Comparison of ENCODE assay signal across 16 cellular contexts in the genomic region with DNA sequence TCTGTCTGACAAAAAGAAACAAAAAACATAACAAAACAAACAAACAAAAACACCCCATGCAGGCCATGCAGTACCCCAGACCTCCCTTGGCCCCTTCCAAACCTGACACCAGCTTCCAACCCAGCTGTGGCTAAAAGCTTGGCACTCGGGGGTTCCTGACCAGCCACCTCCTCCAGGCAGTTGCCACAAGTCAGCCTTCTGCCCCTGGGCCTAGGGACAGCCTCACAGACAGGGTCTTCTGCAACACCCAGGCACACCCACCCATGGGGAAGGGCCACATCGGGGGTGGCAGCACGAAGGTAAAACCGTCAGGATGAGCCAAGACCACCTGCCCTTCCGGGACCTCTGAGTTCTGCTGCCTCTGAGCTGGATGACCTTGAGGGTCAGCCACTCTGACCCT. TPM values are rescaled to one million over a fixed set of nuclear protein-coding genes. Genes with fewer than 3 reads are reported as not detected.
DNase-seq lines count a peak whose midpoint lies in the region; ATAC-seq and TF ChIP-seq lines count a peak whose summit lies in the region.
"Had no signal": no experiment of that assay in that cellular context is flagged by ENCODE, and none has a peak within 500 bp of the region (broad histone marks: within the 10 kb centered on the region; RNA-seq: fewer than 3 reads in every experiment).

No MANE protein-coding gene starts in this region.

- H3K36me3 ChIP-seq in mesenchymal stem cell (ENCODE audit: control insufficient read depth in 1 of 2, insufficient read depth in 2 of 2, low read depth in 1 of 2, low read length in 2 of 2) (no peaks in the 10 kb centered on the region), trophoblast cell (ENCODE audit: control insufficient read depth in 1 of 2, insufficient read depth in 2 of 2, low read length in 2 of 2) (no peaks in the 10 kb centered on the region)

- H2BK12ac ChIP-seq in mesenchymal stem cell (ENCODE audit: low read length in 2 of 2) (peak overlapping the region; percentile 47 to 69), trophoblast cell (ENCODE audit: low read length) (peak overlapping the region; percentile 47)

- H3K79me1 ChIP-seq in mesenchymal stem cell (replicated peaks; ENCODE audit: low read length, poor library complexity, severe bottlenecking) (no peaks in the 10 kb centered on the region), trophoblast cell (ENCODE audit: low read length) (peaks cover 12% of the 10 kb centered on the region)

- peak overlapping the region in 1 of 2 experiments; percentile 70 for H3K23ac ChIP-seq in mesenchymal stem cell (ENCODE audit: low read length in 2 of 2)
- no peak overlapping the region for H3K23ac ChIP-seq in trophoblast cell (ENCODE audit: low read length)

- no peaks in the 10 kb centered on the region for H3K9me3 ChIP-seq in mesenchymal stem cell (ENCODE audit: control insufficient read depth, low read length)
- peaks cover 3% of the 10 kb centered on the region for H3K9me3 ChIP-seq in trophoblast cell (ENCODE audit: insufficient read depth, low read depth, low read length)

- H3K27me3 ChIP-seq in mesenchymal stem cell (ENCODE audit: control insufficient read depth in 1 of 2, insufficient read depth in 1 of 2, low read length in 2 of 2), result no peaks in the 10 kb centered on the region
- H3K27me3 ChIP-seq in trophoblast cell (ENCODE audit: insufficient read depth, low read length), result no peaks in the 10 kb centered on the region

- H3K4me2 ChIP-seq in mesenchymal stem cell (ENCODE audit: low read length, poor library complexity, severe bottlenecking) (no peak overlapping the region), trophoblast cell (ENCODE audit: low read length) (no peak overlapping the region)

- peak overlapping the region; percentile 93 for H4K91ac ChIP-seq in mesenchymal stem cell (ENCODE audit: low read length)
- H4K91ac ChIP-seq in trophoblast cell (ENCODE audit: low read depth, low read length), result peak overlapping the region; percentile 55

- H3K9me3 Mint-ChIP-seq in activated CD8-positive, alpha-beta T cell treated with anti-CD3 and anti-CD28 coated beads, Interleukin-2, amount 10 ng/mL, durations not matched to agents 7 days and 5 days (ENCODE audit: insufficient read depth), result no peaks in the 10 kb centered on the region
- no peaks in the 10 kb centered on the region for H3K9me3 Mint-ChIP-seq in activated CD8-positive, alpha-beta T cell treated with anti-CD3 and anti-CD28 coated beads for 36 hours
- H3K9me3 Mint-ChIP-seq: CD4-positive, CD25-positive, alpha-beta regulatory T cell; CD8-positive, alpha-beta memory T cell had no signal

- H3K27ac ChIP-seq in mesenchymal stem cell (ENCODE audit: low read length, poor library complexity, severe bottlenecking) (no peak overlapping the region), trophoblast cell (ENCODE audit: low read depth, low read length) (no peak overlapping the region)

- no peak for TF ChIP-seq CTCF in activated CD8-positive, alpha-beta T cell treated with anti-CD3 and anti-CD28 coated beads for 36 hours (IDR thresholded peaks at IDR 0.05)

- 84% methylated on average over 5 of the region's 5 CpGs for WGBS in mesenchymal stem cell
- no CpG with 5 or more reads among the region's 5 CpGs for WGBS in trophoblast cell (ENCODE audit: extremely low coverage, insufficient coverage, insufficient read length)

- H2BK120ac ChIP-seq in mesenchymal stem cell (ENCODE audit: low read depth, low read length), result peak overlapping the region; percentile 64
- H2BK120ac ChIP-seq in trophoblast cell (ENCODE audit: insufficient read depth, low read length, poor library complexity), result no peak overlapping the region

- ATAC-seq in activated CD8-positive, alpha-beta T cell treated with anti-CD3 and anti-CD28 coated beads, Interleukin-2, amount 10 ng/mL, durations not matched to agents 7 days and 5 days, result no peak
- no peak for ATAC-seq in activated CD8-positive, alpha-beta T cell treated with anti-CD3 and anti-CD28 coated beads for 36 hours
- no peak for ATAC-seq in HG03097 (IDR thresholded peaks at IDR 0.05; ENCODE audit: low FRiP score, unreplicated experiment)
- ATAC-seq: HepG2 had no signal

- H3K27ac Mint-ChIP-seq in activated CD8-positive, alpha-beta T cell treated with anti-CD3 and anti-CD28 coated beads, Interleukin-2, amount 10 ng/mL, durations not matched to agents 7 days and 5 days, result peak overlapping the region; percentile 34
- H3K27ac Mint-ChIP-seq in activated CD8-positive, alpha-beta T cell treated with anti-CD3 and anti-CD28 coated beads for 36 hours, result no peak overlapping the region
- H3K27ac Mint-ChIP-seq: CD4-positive, CD25-positive, alpha-beta regulatory T cell had no signal

- H4K8ac ChIP-seq in mesenchymal stem cell (ENCODE audit: low read length) (peak overlapping the region; percentile 19), trophoblast cell (ENCODE audit: low read depth, low read length) (no peak overlapping the region)

- CTCF ChIA-PET in activated CD8-positive, alpha-beta T cell treated with anti-CD3 and anti-CD28 coated beads, Interleukin-2, amount 10 ng/mL, durations not matched to agents 7 days and 5 days (lab: Charles Lee), result interaction anchor here (1.9 kb wide), 1 partner anchor 9 kb away, joined by 7 read pairs; no protein-coding TSS in a partner anchor
- CTCF ChIA-PET in activated CD8-positive, alpha-beta T cell treated with anti-CD3 and anti-CD28 coated beads for 36 hours (lab: Charles Lee), result interaction anchor here (4.0 to 15.6 kb wide), 2 partner anchors 9 to 42 kb away, joined by 13 to 645 read pairs; a partner anchor contains a TSS

- H3K4me1 Mint-ChIP-seq in activated CD8-positive, alpha-beta T cell treated with anti-CD3 and anti-CD28 coated beads, Interleukin-2, amount 10 ng/mL, durations not matched to agents 7 days and 5 days (ENCODE audit: low read depth), result peaks cover 2% of the 10 kb centered on the region
- peaks cover 12% of the 10 kb centered on the region for H3K4me1 Mint-ChIP-seq in activated CD8-positive, alpha-beta T cell treated with anti-CD3 and anti-CD28 coated beads for 36 hours (ENCODE audit: low read depth)

- H3K4me3 Mint-ChIP-seq in activated CD8-positive, alpha-beta T cell treated with anti-CD3 and anti-CD28 coated beads, Interleukin-2, amount 10 ng/mL, durations not matched to agents 7 days and 5 days, result no peak overlapping the region
- no peak overlapping the region for H3K4me3 Mint-ChIP-seq in activated CD8-positive, alpha-beta T cell treated with anti-CD3 and anti-CD28 coated beads for 36 hours
- H3K4me3 Mint-ChIP-seq: CD4-positive, CD25-positive, alpha-beta regulatory T cell; CD8-positive, alpha-beta memory T cell had no signal

- peaks cover 36% of the 10 kb centered on the region for H3K4me1 ChIP-seq in mesenchymal stem cell (ENCODE audit: control insufficient read depth, insufficient read depth, low read depth, low read length)
- H3K4me1 ChIP-seq in trophoblast cell (ENCODE audit: control insufficient read depth in 1 of 2, insufficient read depth in 2 of 2, low read length in 2 of 2), result peaks cover 12 to 24% of the 10 kb centered on the region in 2 experiments

- peaks cover 9% of the 10 kb centered on the region for H3K27me3 Mint-ChIP-seq in activated CD8-positive, alpha-beta T cell treated with anti-CD3 and anti-CD28 coated beads, Interleukin-2, amount 10 ng/mL, durations not matched to agents 7 days and 5 days (ENCODE audit: low read depth)
- H3K27me3 Mint-ChIP-seq in activated CD8-positive, alpha-beta T cell treated with anti-CD3 and anti-CD28 coated beads for 36 hours, result peaks cover 1% of the 10 kb centered on the region
- H3K27me3 Mint-ChIP-seq: CD4-positive, CD25-positive, alpha-beta regulatory T cell had no signal

- peak overlapping the region; percentile 89 for H2AK5ac ChIP-seq in mesenchymal stem cell (ENCODE audit: low read length, severe bottlenecking)
- peak overlapping the region; percentile 81 for H2AK5ac ChIP-seq in trophoblast cell (ENCODE audit: low read length)

- peaks cover 2% of the 10 kb centered on the region for H3K36me3 Mint-ChIP-seq in activated CD8-positive, alpha-beta T cell treated with anti-CD3 and anti-CD28 coated beads, Interleukin-2, amount 10 ng/mL, durations not matched to agents 7 days and 5 days (ENCODE audit: low read depth)
- peaks cover 2% of the 10 kb centered on the region for H3K36me3 Mint-ChIP-seq in activated CD8-positive, alpha-beta T cell treated with anti-CD3 and anti-CD28 coated beads for 36 hours (ENCODE audit: low read depth)
- H3K36me3 Mint-ChIP-seq: CD4-positive, CD25-positive, alpha-beta regulatory T cell; CD8-positive, alpha-beta memory T cell had no signal

- DNase-seq in activated CD8-positive, alpha-beta T cell treated with anti-CD3 and anti-CD28 coated beads, Interleukin-2, amount 10 ng/mL, durations not matched to agents 7 days and 5 days, result no peak
- DNase-seq in activated CD8-positive, alpha-beta T cell treated with anti-CD3 and anti-CD28 coated beads for 36 hours, result no peak
- no peak for DNase-seq in mesenchymal stem cell
- no peak for DNase-seq in trophoblast cell
- DNase-seq in stimulated activated CD4-positive, alpha-beta T cell treated with anti-CD3 and anti-CD28 coated beads, Interleukin-12 subunit alpha, Interleukin-12 subunit beta, amount 100 ng/mL, for 4 hours, result no peak
- DNase-seq in D341Med (ENCODE audit: low spot score), result no peak
- DNase-seq: 8988T; C1 segment of cervical spinal cord; CD4-positive, CD25-positive, alpha-beta regulatory T cell; CD8-positive, alpha-beta memory T cell; COR-L47; GM23248; H7 had no signal

- H3K4ac ChIP-seq in mesenchymal stem cell (ENCODE audit: low read depth in 1 of 2, low read length in 2 of 2) (no peak overlapping the region), trophoblast cell (ENCODE audit: low read depth, low read length) (no peak overlapping the region)

- intact Hi-C loops in activated CD8-positive, alpha-beta T cell treated with anti-CD3 and anti-CD28 coated beads for 36 hours (cut with micrococcal nuclease), result no loop called here

- H2BK5ac ChIP-seq in mesenchymal stem cell (ENCODE audit: low read depth, low read length, poor library complexity, severe bottlenecking) (no peak overlapping the region), trophoblast cell (ENCODE audit: low read depth, low read length, poor library complexity) (no peak overlapping the region)

- H2BK15ac ChIP-seq in mesenchymal stem cell (ENCODE audit: low read depth, poor library complexity, severe bottlenecking), result no peak overlapping the region

- peaks cover 3% of the 10 kb centered on the region for H3K79me2 ChIP-seq in trophoblast cell (ENCODE audit: control insufficient read depth, insufficient read depth, low read length, poor library complexity)

- POLR2A ChIA-PET in activated CD8-positive, alpha-beta T cell treated with anti-CD3 and anti-CD28 coated beads, Interleukin-2, amount 10 ng/mL, durations not matched to agents 7 days and 5 days (lab: Charles Lee), result no interaction called here
- POLR2A ChIA-PET in activated CD8-positive, alpha-beta T cell treated with anti-CD3 and anti-CD28 coated beads for 36 hours (lab: Charles Lee), result interaction anchor here (0.6 to 1.3 kb wide), 3 partner anchors 8 to 63 kb away, joined by 3 to 4 read pairs (median 3); no protein-coding TSS in a partner anchor

- H3K14ac ChIP-seq in mesenchymal stem cell (ENCODE audit: low read length in 2 of 2) (no peak overlapping the region), trophoblast cell (ENCODE audit: low read length) (peak overlapping the region; percentile 16)

- H3K18ac ChIP-seq in mesenchymal stem cell (ENCODE audit: low read depth in 1 of 2, low read length in 2 of 2) (peak overlapping the region; percentile 16 to 63), trophoblast cell (ENCODE audit: low read length) (no peak overlapping the region)

- H3K4me3 ChIP-seq in mesenchymal stem cell (ENCODE audit: insufficient read depth in 1 of 2, low read depth in 1 of 2, low read length in 2 of 2), result no peak overlapping the region
- no peak overlapping the region for H3K4me3 ChIP-seq in trophoblast cell (ENCODE audit: low read depth, low read length)
- H3K4me3 ChIP-seq: GM23248 had no signal

- H3K9ac ChIP-seq in mesenchymal stem cell (ENCODE audit: low read length) (no peak overlapping the region), trophoblast cell (ENCODE audit: low read length) (no peak overlapping the region)
- H3K9ac ChIP-seq: GM23248 had no signal

- no peak overlapping the region for H2AFZ ChIP-seq in mesenchymal stem cell (ENCODE audit: low read depth, low read length)
- no peak overlapping the region for H2AFZ ChIP-seq in trophoblast cell (ENCODE audit: insufficient read depth, low read length, poor library complexity)

- no peak overlapping the region for H4K12ac ChIP-seq in trophoblast cell (ENCODE audit: low read depth, low read length)

RNA-seq across cellular contexts. Expression of a gene that starts 10.7 kb away (rescaled TPM):
- not detected for total RNA-seq in activated CD8-positive, alpha-beta T cell treated with anti-CD3 and anti-CD28 coated beads, Interleukin-2, amount 10 ng/mL, durations not matched to agents 7 days and 5 days
- not detected for total RNA-seq in activated CD8-positive, alpha-beta T cell treated with anti-CD3 and anti-CD28 coated beads for 36 hours
- 108 TPM for polyA plus RNA-seq in mesenchymal stem cell (2013, experiment 1 of 2)
- 109 TPM for polyA plus RNA-seq in mesenchymal stem cell (2013, experiment 2 of 2)
- 16.8 and 19.9 TPM in 2 replicates for polyA plus RNA-seq in trophoblast cell (2013)
- total RNA-seq: A673; CD8-positive, alpha-beta memory T cell; HepG2 had no signal
- polyA plus RNA-seq: HepG2 had no signal

RNA-seq across cellular contexts. Expression of a gene that starts 25.1 kb away (rescaled TPM):
- total RNA-seq in activated CD8-positive, alpha-beta T cell treated with anti-CD3 and anti-CD28 coated beads, Interleukin-2, amount 10 ng/mL, durations not matched to agents 7 days and 5 days, result 100 to 1,000 TPM; 144 to 150 TPM
- 10 to 100 TPM; 22.1 to 23.8 TPM for total RNA-seq in activated CD8-positive, alpha-beta T cell treated with anti-CD3 and anti-CD28 coated beads for 36 hours
- 2.0 TPM for polyA plus RNA-seq in mesenchymal stem cell (2013, experiment 1 of 2)
- polyA plus RNA-seq in mesenchymal stem cell (2013, experiment 2 of 2), result 2.2 TPM
- 3.6 and 3.7 TPM in 2 replicates for polyA plus RNA-seq in trophoblast cell (2013)
- total RNA-seq: HepG2 had no signal

RNA-seq across cellular contexts. Expression of a gene that starts 46.2 kb away (rescaled TPM):
- 10 to 100 TPM; 58.5 to 59.5 TPM for total RNA-seq in activated CD8-positive, alpha-beta T cell treated with anti-CD3 and anti-CD28 coated beads, Interleukin-2, amount 10 ng/mL, durations not matched to agents 7 days and 5 days
- total RNA-seq in activated CD8-positive, alpha-beta T cell treated with anti-CD3 and anti-CD28 coated beads for 36 hours, result 10 to 100 TPM; 69.4 to 70.5 TPM
- 128 TPM for polyA plus RNA-seq in mesenchymal stem cell (2013, experiment 1 of 2)
- 129 TPM for polyA plus RNA-seq in mesenchymal stem cell (2013, experiment 2 of 2)
- 154 and 158 TPM in 2 replicates for polyA plus RNA-seq in trophoblast cell (2013)

RNA-seq across cellular contexts. Expression of a gene that starts 47.6 kb away (rescaled TPM):
- 10 to 100 TPM; 67.9 to 76.9 TPM for total RNA-seq in activated CD8-positive, alpha-beta T cell treated with anti-CD3 and anti-CD28 coated beads, Interleukin-2, amount 10 ng/mL, durations not matched to agents 7 days and 5 days
- 10 to 100 TPM; 80.1 to 81.4 TPM for total RNA-seq in activated CD8-positive, alpha-beta T cell treated with anti-CD3 and anti-CD28 coated beads for 36 hours
- polyA plus RNA-seq in mesenchymal stem cell (2013, experiment 1 of 2), result 15.8 TPM
- polyA plus RNA-seq in mesenchymal stem cell (2013, experiment 2 of 2), result 15.4 TPM
- polyA plus RNA-seq in trophoblast cell (2013), result 32.5 and 34.0 TPM in 2 replicates

Comparison
In these comparisons a context has a peak if more than half of its experiments do, and no peak if none do; other contexts are left out.
1. RNA of a gene that starts 25.1 kb away (total RNA-seq): 144 to 150 TPM in activated CD8-positive, alpha-beta T cell treated with anti-CD3 and anti-CD28 coated beads, Interleukin-2, amount 10 ng/mL, durations not matched to agents 7 days and 5 days; 22.1 to 23.8 TPM in activated CD8-positive, alpha-beta T cell treated with anti-CD3 and anti-CD28 coated beads for 36 hours; every median in the first group is over 4 times any median in the second.